In genomic region chr1:35717911-35718476, GRCh38 we compare ENCODE assay signal across 8 cellular contexts. TPM values are rescaled to one million over a fixed set of nuclear protein-coding genes. Genes with fewer than 3 reads are reported as not detected.
DNase-seq lines count a peak whose midpoint lies in the region; ATAC-seq, FAIRE-seq and TF ChIP-seq lines count a peak whose summit lies in the region.

No MANE protein-coding gene starts in this region.

- peak overlapping the region; percentile 90 for H3K4me3 ChIP-seq in GM12864 (ENCODE audit: low read depth, low read length)
- peak overlapping the region; percentile 89 for H3K4me3 ChIP-seq in choroid plexus epithelial cell (ENCODE audit: low read depth, low read length)

- ATAC-seq in left lobe of liver (peak; percentile 6), HG03039 (IDR thresholded peaks at IDR 0.05; ENCODE audit: unreplicated experiment) (no peak), HG02840 (IDR thresholded peaks at IDR 0.05; ENCODE audit: low FRiP score, unreplicated experiment) (no peak)

- H3K4me1 Mint-ChIP-seq in stimulated activated naive CD8-positive, alpha-beta T cell treated with anti-CD3 and anti-CD28 coated beads, Interleukin-15, Interleukin-2, amounts not matched to agents 100 ng/mL and 50 ng/mL, for 24 hours (ENCODE audit: low read depth) = peaks cover 32% of the 10 kb centered on the region

- peaks cover 24% of the 10 kb centered on the region for H3K36me3 Mint-ChIP-seq in stimulated activated naive CD8-positive, alpha-beta T cell treated with anti-CD3 and anti-CD28 coated beads, Interleukin-15, Interleukin-2, amounts not matched to agents 100 ng/mL and 50 ng/mL, for 24 hours (ENCODE audit: low read depth)

- FAIRE-seq in RCC 7860 (lab: Jason Lieb, UNC) = no peak

- H3K4me3 Mint-ChIP-seq in stimulated activated naive CD8-positive, alpha-beta T cell treated with anti-CD3 and anti-CD28 coated beads, Interleukin-15, Interleukin-2, amounts not matched to agents 100 ng/mL and 50 ng/mL, for 24 hours = peak overlapping the region; percentile 93

- in situ Hi-C loops in ACHN (cut with HindIII; ENCODE audit: low pct_ligation_motif_present, low pct_unique_long_range_greater_than_20kb, low sequenced_read_pairs) = no loop called here

- DNase-seq in ACHN = peak; percentile 64
- DNase-seq in GM12864 (ENCODE audit: low read depth) = no peak
- DNase-seq in RCC 7860 (ENCODE audit: low spot score) = peak; percentile 51
- DNase-seq in choroid plexus epithelial cell (ENCODE audit: low read depth) = peak; percentile 73
- no peak for DNase-seq in left lobe of liver (ENCODE audit: low spot score)

- no peaks in the 10 kb centered on the region for H3K9me3 Mint-ChIP-seq in stimulated activated naive CD8-positive, alpha-beta T cell treated with anti-CD3 and anti-CD28 coated beads, Interleukin-15, Interleukin-2, amounts not matched to agents 100 ng/mL and 50 ng/mL, for 24 hours

- H3K27me3 Mint-ChIP-seq in stimulated activated naive CD8-positive, alpha-beta T cell treated with anti-CD3 and anti-CD28 coated beads, Interleukin-15, Interleukin-2, amounts not matched to agents 100 ng/mL and 50 ng/mL, for 24 hours = no peaks in the 10 kb centered on the region

- peak overlapping the region; percentile 75 for H3K27ac Mint-ChIP-seq in stimulated activated naive CD8-positive, alpha-beta T cell treated with anti-CD3 and anti-CD28 coated beads, Interleukin-15, Interleukin-2, amounts not matched to agents 100 ng/mL and 50 ng/mL, for 24 hours

- TF ChIP-seq CTCF in GM12864 (IDR thresholded peaks at IDR 0.05; ENCODE audit: low read depth, low read length, missing control alignments) (no peak), choroid plexus epithelial cell (conservative IDR thresholded peaks at IDR 0.05; ENCODE audit: low read depth, low read length) (no peak)

RNA-seq across cellular contexts. Expression of gene C1orf216, which starts 0.7 kb away (rescaled TPM):
- total RNA-seq in left lobe of liver = 2.4 TPM

RNA-seq across cellular contexts. Expression of gene CLSPN, which starts 51.8 kb away (rescaled TPM):
- 0.10 TPM for total RNA-seq in left lobe of liver

Comparison
In these comparisons a context has a peak if more than half of its experiments do, and no peak if none do; other contexts are left out.
1. DNase-seq: peak in ACHN (single experiment), RCC 7860 (single experiment) and choroid plexus epithelial cell (single experiment); none in GM12864 (single experiment) and left lobe of liver (single experiment).